In genomic region chr1:235286667-235287066, GRCh38 we compare ENCODE assay signal across 1 cellular context.
TF ChIP-seq lines count a peak whose summit lies in the region.

No MANE protein-coding gene starts in this region.

TF ChIP-seq in H1, 55 proteins besides CTCF, POLR2A, EP300 and RAD21 (continued from another document):
- TF ChIP-seq HDAC2 (IDR thresholded peaks at IDR 0.05; ENCODE audit: borderline replicate concordance in 1 of 2, low read depth in 2 of 2, low read length in 2 of 2), result no peak
